In genomic region chr1:77219166-77219887, GRCh38 we compare ENCODE assay signal across 8 cellular contexts. TPM values are rescaled to one million over a fixed set of nuclear protein-coding genes. Genes with fewer than 3 reads are reported as not detected.
DNase-seq lines count a peak whose midpoint lies in the region; ATAC-seq and TF ChIP-seq lines count a peak whose summit lies in the region.

Gene PIGK, minus strand, starts transcription at chr1:77219430. Its CDS starts 28 bp downstream, at chr1:77219402.

- H3K79me2 ChIP-seq in PC-3 (ENCODE audit: low read length), result peaks cover 51% of the 10 kb centered on the region

- peaks cover 41% of the 10 kb centered on the region for H3K4me1 Mint-ChIP-seq in activated T-cell treated with anti-CD3 and anti-CD28 coated beads, Interleukin-2, amount 50 U/mL, for 4 hours (ENCODE audit: low read depth)

- intact Hi-C loops in PC-3 (cut with micrococcal nuclease), result loop anchor here (1.0 to 5.0 kb wide), 4 partner anchors 92 to 314 kb away; no protein-coding TSS in a partner anchor

- H2AFZ ChIP-seq in PC-3 (ENCODE audit: low read length), result peak within 1 kb of the TSS; percentile 97

- POLR2A ChIA-PET in PC-3 (lab: Charles Lee; ENCODE audit: unreplicated experiment), result interaction anchor here (0.6 to 0.7 kb wide), 2 partner anchors 192 to 439 kb away, joined by 3 read pairs; no protein-coding TSS in a partner anchor

- H3K4me3 ChIP-seq in PC-3 (ENCODE audit: low read length), result peak within 1 kb of the TSS; percentile 93
- H3K4me3 ChIP-seq in esophagus (ENCODE audit: low read depth in 1 of 2, low read length in 2 of 2), result peak within 1 kb of the TSS; percentile 77 to 79
- peak within 1 kb of the TSS; percentile 99 for H3K4me3 ChIP-seq in mucosa of stomach (ENCODE audit: low read length)

- H3K27ac ChIP-seq in PC-3 (ENCODE audit: low read length), result peak within 1 kb of the TSS; percentile 53
- H3K27ac ChIP-seq in esophagus (ENCODE audit: low read depth in 2 of 2, low read length in 1 of 2), result peak within 1 kb of the TSS; percentile 76 to 78

- H3K9ac ChIP-seq in PC-3 (ENCODE audit: low read length) (peak within 1 kb of the TSS; percentile 83), mucosa of stomach (ENCODE audit: low read length) (peak within 1 kb of the TSS; percentile 97)

- peaks cover 9% of the 10 kb centered on the region; the same call in 1 of the 2 replicates for H3K4me1 ChIP-seq in PC-3 (ENCODE audit: insufficient read depth, low read length)
- H3K4me1 ChIP-seq in esophagus (ENCODE audit: control insufficient read depth in 2 of 2, insufficient read depth in 2 of 2, low read length in 1 of 2), result no peaks in the 10 kb centered on the region
- H3K4me1 ChIP-seq in mucosa of stomach (ENCODE audit: control insufficient read depth, insufficient read depth, low read length), result peaks cover 6% of the 10 kb centered on the region

- ATAC-seq in GM21576 (IDR thresholded peaks at IDR 0.05; ENCODE audit: unreplicated experiment) (peak; percentile 97), PC-3 (peak; percentile 94)
- peak; percentile 96 for ATAC-seq in activated T-cell treated with anti-CD3 and anti-CD28 coated beads, Interleukin-2, amount 50 U/mL, for 4 hours

- TF ChIP-seq CTCF in PC-3 (conservative IDR thresholded peaks at IDR 0.05; ENCODE audit: low read depth, low read length), result 0 out of 2 replicates have a peak, but pooled peaks have one; percentile 10

- BruUV-seq in PC-3 (replicated peaks; lab: Mats Ljungman, UMichigan), result no TSS peak

- no peaks in the 10 kb centered on the region for H3K9me2 ChIP-seq in PC-3 (replicated peaks; ENCODE audit: low read length)

- H3K9me3 ChIP-seq in PC-3 (ENCODE audit: low read length) (no peaks in the 10 kb centered on the region), esophagus (ENCODE audit: control insufficient read depth in 2 of 2, insufficient read depth in 1 of 2, low read depth in 1 of 2, low read length in 1 of 2) (no peaks in the 10 kb centered on the region), mucosa of stomach (ENCODE audit: control insufficient read depth, low read length) (no peaks in the 10 kb centered on the region)

- H3K9me3 Mint-ChIP-seq in activated T-cell treated with anti-CD3 and anti-CD28 coated beads, Interleukin-2, amount 50 U/mL, for 4 hours, result no peaks in the 10 kb centered on the region

- peaks cover 15% of the 10 kb centered on the region for H3K36me3 Mint-ChIP-seq in activated T-cell treated with anti-CD3 and anti-CD28 coated beads, Interleukin-2, amount 50 U/mL, for 4 hours (ENCODE audit: insufficient read depth)

- H3K27me3 ChIP-seq in PC-3 (ENCODE audit: low read length) (no peaks in the 10 kb centered on the region), esophagus (ENCODE audit: control insufficient read depth in 1 of 2, insufficient read depth in 2 of 2, low read length in 2 of 2) (no peaks in the 10 kb centered on the region), mucosa of stomach (ENCODE audit: control insufficient read depth, insufficient read depth, low read length) (no peaks in the 10 kb centered on the region)

- no peaks in the 10 kb centered on the region for H4K20me1 ChIP-seq in PC-3 (ENCODE audit: low read length)

- H3K4me3 Mint-ChIP-seq in activated T-cell treated with anti-CD3 and anti-CD28 coated beads, Interleukin-2, amount 50 U/mL, for 4 hours, result peak within 1 kb of the TSS; percentile 96

- TF ChIP-seq EP300 in Ishikawa (IDR thresholded peaks at IDR 0.05; ENCODE audit: borderline replicate concordance), result no peak

- no peak for TF ChIP-seq RAD21 in Ishikawa (IDR thresholded peaks at IDR 0.05; ENCODE audit: low read depth)

- H3K36me3 ChIP-seq in PC-3 (ENCODE audit: low read depth, low read length), result no peaks in the 10 kb centered on the region; the same call in 1 of the 2 replicates
- H3K36me3 ChIP-seq in esophagus (ENCODE audit: control insufficient read depth in 2 of 2, insufficient read depth in 2 of 2, low read length in 1 of 2), result peaks cover 0 to 2% of the 10 kb centered on the region in 2 donors
- H3K36me3 ChIP-seq in mucosa of stomach (ENCODE audit: control insufficient read depth, insufficient read depth, low read length), result no peaks in the 10 kb centered on the region

- CTCF ChIA-PET in PC-3 (lab: Charles Lee), result interaction anchor here (0.8 kb wide), 1 partner anchor 254 kb away, joined by 3 read pairs; no protein-coding TSS in a partner anchor

- DNase-seq in DMS153 treated with DMSO at 0.1 percent for 48 hours (lab: John Stamatoyannopoulos, UW; ENCODE audit: unreplicated experiment), result peak; percentile 68
- DNase-seq in PC-3, result peak; percentile 94
- peak; percentile 79 for DNase-seq in activated T-cell treated with anti-CD3 and anti-CD28 coated beads, Interleukin-2, amount 50 U/mL, for 4 hours
- DNase-seq in stimulated activated CD8-positive, alpha-beta memory T cell treated with anti-CD3 and anti-CD28 coated beads, Interleukin-7, amount 100 ng/mL, for 1 hour (ENCODE audit: low read depth in 2 of 2), result peak; percentile 72 to 77

- WGBS in esophagus, 2 donors, result 0% methylated on average over 31 of the region's 31 CpGs

- peak within 1 kb of the TSS; percentile 89 for H3K4me2 ChIP-seq in PC-3 (ENCODE audit: low read length)

- H3K27me3 Mint-ChIP-seq in activated T-cell treated with anti-CD3 and anti-CD28 coated beads, Interleukin-2, amount 50 U/mL, for 4 hours (ENCODE audit: low read depth), result no peaks in the 10 kb centered on the region

- no peaks in the 10 kb centered on the region for H3F3A ChIP-seq in PC-3 (ENCODE audit: low read length, unreplicated experiment)

TF ChIP-seq in Ishikawa, 13 proteins besides CTCF, POLR2A, EP300 and RAD21:
- peak; percentile 29; the same call in 1 of the 2 replicates for TF ChIP-seq FOXM1 (IDR thresholded peaks at IDR 0.05; ENCODE audit: borderline replicate concordance, low read depth)
- no peak for TF ChIP-seq ZBTB7A (IDR thresholded peaks at IDR 0.05; ENCODE audit: low read depth)
- peak; percentile 94 for TF ChIP-seq YY1 (IDR thresholded peaks at IDR 0.05; ENCODE audit: low read depth)
- no peak; the same call in 1 of the 2 replicates for TF ChIP-seq NFIC (IDR thresholded peaks at IDR 0.05)
- peak; percentile 96 for TF ChIP-seq TAF1 (IDR thresholded peaks at IDR 0.05; ENCODE audit: low read depth)
- peak; percentile 40; the same call in 1 of the 2 replicates for TF ChIP-seq TCF12 (IDR thresholded peaks at IDR 0.05; ENCODE audit: low read depth)
- TF ChIP-seq MAX (IDR thresholded peaks at IDR 0.05), result peak; percentile 76
- no peak for TF ChIP-seq USF1 (IDR thresholded peaks at IDR 0.05)
TF ChIP-seq in Ishikawa: peak in this region for 5.

RNA-seq across cellular contexts. Expression of gene PIGK, which starts in this region (rescaled TPM):
- total RNA-seq in PC-3 (2014; rRNA removed), result 24.8 and 40.3 TPM in 2 replicates
- 10 to 100 TPM; 17.0 to 21.7 (median 21.2) TPM for total RNA-seq in activated T-cell treated with anti-CD3 and anti-CD28 coated beads, Interleukin-2, amount 50 U/mL, for 4 hours
- 1 to 10 TPM; 2.5 to 5.8 TPM for polyA plus RNA-seq in esophagus

Comparison
In these comparisons a context has a peak if more than half of its experiments do, and no peak if none do; other contexts are left out.
1. Peak in every context shown above with its lines: DNase-seq, ATAC-seq, H3K4me3 ChIP-seq and H3K27ac ChIP-seq.